Comparison of ENCODE assay signal across 2 cellular contexts in genomic region chr2:180004731-180005130, GRCh38.
TF ChIP-seq lines count a peak whose summit lies in the region.

No MANE protein-coding gene starts in this region.

TF ChIP-seq in SK-N-SH, 30 proteins besides CTCF, POLR2A, EP300 and RAD21 (continued from another document):
- TF ChIP-seq FOXM1 (IDR thresholded peaks at IDR 0.05; ENCODE audit: low read depth) = no peak
- TF ChIP-seq GATA2 (CRISPR knock-in tag; IDR thresholded peaks at IDR 0.05) = no peak
- no peak for TF ChIP-seq TCF12 (IDR thresholded peaks at IDR 0.05)

TF ChIP-seq in SK-N-SH treated with all-trans-retinoic acid at 6 μM for 48 hours, 23 proteins besides CTCF, POLR2A, EP300 and RAD21 (continued from another document):
- no peak for TF ChIP-seq TSHZ2 (CRISPR knock-in tag; IDR thresholded peaks at IDR 0.05)
